16 cellular contexts compared by ENCODE assay signal in genomic region chr14:71474291-71474690, GRCh38.
DNase-seq lines count a peak whose midpoint lies in the region; ATAC-seq, FAIRE-seq and TF ChIP-seq lines count a peak whose summit lies in the region.
"Had no signal": no experiment of that assay in that cellular context is flagged by ENCODE, and none has a peak within 500 bp of the region (broad histone marks: within the 10 kb centered on the region; RNA-seq: fewer than 3 reads in every experiment).

No MANE protein-coding gene starts in this region.

- ATAC-seq in SK-N-SH treated with all-trans-retinoic acid at 6 μM for 48 hours, result peak; percentile 38; the same call in 1 of the 3 replicates
- no peak for ATAC-seq in GM18498 (IDR thresholded peaks at IDR 0.05; ENCODE audit: unreplicated experiment)
- ATAC-seq: gastrocnemius medialis, HCT116, K562 had no signal

- no peak for TF ChIP-seq POLR2A in H54 (IDR thresholded peaks at IDR 0.05; ENCODE audit: low read depth, low read length)

- no peak for FAIRE-seq in H54 (lab: Jason Lieb, UNC)
- FAIRE-seq: K562 had no signal

- DNase-seq in D341Med (ENCODE audit: low spot score) (peak; percentile 47), NCI-H1092 (lab: John Stamatoyannopoulos, UW) (peak; percentile 60), NCI-H2107 treated with DMSO at 0.1 percent for 48 hours (lab: John Stamatoyannopoulos, UW; ENCODE audit: unreplicated experiment) (peak; percentile 91), H54 (ENCODE audit: insufficient read length, low spot score) (no peak), SKM-1 treated with dmso at 0.1 percent for 144 hours (lab: John Stamatoyannopoulos, UW; ENCODE audit: unreplicated experiment) (no peak), HPDE6-E6E7 (ENCODE audit: extremely low spot score) (no peak)
- DNase-seq: activated CD4-positive, alpha-beta memory T cell treated with anti-CD3 and anti-CD28 coated beads for 36 hours; activated naive CD8-positive, alpha-beta T cell treated with anti-CD3 and anti-CD28 coated beads for 36 hours; activated T-cell treated with anti-CD3 and anti-CD28 coated beads, Interleukin-2, amount 50 U/mL, for 24 hours; CD4-positive, alpha-beta T cell; gastrocnemius medialis; spleen had no signal

TF ChIP-seq in SK-N-SH treated with all-trans-retinoic acid at 6 μM for 48 hours, 23 proteins besides CTCF, POLR2A, EP300 and RAD21:
- TF ChIP-seq ISL1 (CRISPR knock-in tag; IDR thresholded peaks at IDR 0.05) (0 out of 2 replicates have a peak, but pooled peaks have one; percentile 13), ZNF70 (CRISPR knock-in tag; IDR thresholded peaks at IDR 0.05) (no peak)
- TF ChIP-seq, protein P1, sequence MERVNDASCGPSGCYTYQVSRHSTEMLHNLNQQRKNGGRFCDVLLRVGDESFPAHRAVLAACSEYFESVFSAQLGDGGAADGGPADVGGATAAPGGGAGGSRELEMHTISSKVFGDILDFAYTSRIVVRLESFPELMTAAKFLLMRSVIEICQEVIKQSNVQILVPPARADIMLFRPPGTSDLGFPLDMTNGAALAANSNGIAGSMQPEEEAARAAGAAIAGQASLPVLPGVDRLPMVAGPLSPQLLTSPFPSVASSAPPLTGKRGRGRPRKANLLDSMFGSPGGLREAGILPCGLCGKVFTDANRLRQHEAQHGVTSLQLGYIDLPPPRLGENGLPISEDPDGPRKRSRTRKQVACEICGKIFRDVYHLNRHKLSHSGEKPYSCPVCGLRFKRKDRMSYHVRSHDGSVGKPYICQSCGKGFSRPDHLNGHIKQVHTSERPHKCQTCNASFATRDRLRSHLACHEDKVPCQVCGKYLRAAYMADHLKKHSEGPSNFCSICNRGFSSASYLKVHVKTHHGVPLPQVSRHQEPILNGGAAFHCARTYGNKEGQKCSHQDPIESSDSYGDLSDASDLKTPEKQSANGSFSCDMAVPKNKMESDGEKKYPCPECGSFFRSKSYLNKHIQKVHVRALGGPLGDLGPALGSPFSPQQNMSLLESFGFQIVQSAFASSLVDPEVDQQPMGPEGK (CRISPR knock-in tag; IDR thresholded peaks at IDR 0.05; ENCODE audit: borderline replicate concordance), result no peak
TF ChIP-seq in SK-N-SH treated with all-trans-retinoic acid at 6 μM for 48 hours: peak in this region for 1.

Comparison
In these comparisons a context has a peak if more than half of its experiments do, and no peak if none do; other contexts are left out.
1. DNase-seq: peak in D341Med (single experiment), NCI-H1092 (single experiment) and NCI-H2107 treated with DMSO at 0.1 percent for 48 hours (single experiment); none in H54 (single experiment), SKM-1 treated with dmso at 0.1 percent for 144 hours (single experiment) and HPDE6-E6E7 (single experiment).